19 cellular contexts compared by ENCODE assay signal in genomic region chr15:56035166-56035565, GRCh38.
"Had no signal": no experiment of that assay in that cellular context is flagged by ENCODE, and none has a peak within 500 bp of the region (broad histone marks: within the 10 kb centered on the region; RNA-seq: fewer than 3 reads in every experiment).

No MANE protein-coding gene starts in this region.

- DNase-seq: colonic mucosa; cortex of kidney; effector CD8-positive, alpha-beta T cell; esophagus squamous epithelium; foreskin fibroblast; foreskin melanocyte; gastrocnemius medialis; glutamatergic neuron; head of caudate nucleus; heart right ventricle; hippocampal formation; left cardiac atrium; left lung; left ventricle myocardium superior; lower lobe of right lung; mesenchymal stem cell; mucosa of descending colon had no signal

- H3K27me3 Mint-ChIP-seq: dendritic cell treated with granulocyte-macrophage colony-stimulating factor and Interleukin-4, amounts not matched to agents 40 ng/mL and 50 ng/mL, for 4 days had no signal

- H3K36me3 Mint-ChIP-seq: mesothelial cell of epicardium had no signal

- H3K9me3 ChIP-seq: colonic mucosa, esophagus squamous epithelium, gastrocnemius medialis, heart right ventricle, left lung, lower lobe of right lung, mucosa of descending colon had no signal

- H3K36me3 ChIP-seq: colonic mucosa, esophagus squamous epithelium, gastrocnemius medialis, heart right ventricle, left lung, lower lobe of right lung had no signal

- H3K27ac Mint-ChIP-seq: dendritic cell treated with granulocyte-macrophage colony-stimulating factor and Interleukin-4, amounts not matched to agents 40 ng/mL and 50 ng/mL, for 4 days had no signal

- H3K27me3 ChIP-seq: colonic mucosa, esophagus squamous epithelium, gastrocnemius medialis, heart right ventricle, left lung had no signal

- H3K4me3 Mint-ChIP-seq: dendritic cell treated with granulocyte-macrophage colony-stimulating factor and Interleukin-4, amounts not matched to agents 40 ng/mL and 50 ng/mL, for 4 days; mesothelial cell of epicardium had no signal

- H3K27ac ChIP-seq: colonic mucosa, esophagus squamous epithelium, gastrocnemius medialis, heart right ventricle, left lung, lower lobe of right lung had no signal

- H3K4me3 ChIP-seq: colonic mucosa, esophagus squamous epithelium, gastrocnemius medialis, heart right ventricle, left lung, lower lobe of right lung, mucosa of descending colon had no signal

- ATAC-seq: gastrocnemius medialis, heart right ventricle, left cardiac atrium, left lung, left ventricle myocardium superior, lower lobe of right lung, mucosa of descending colon had no signal

- H3K4me1 ChIP-seq: colonic mucosa, gastrocnemius medialis had no signal

- H3K9me3 Mint-ChIP-seq: dendritic cell treated with granulocyte-macrophage colony-stimulating factor and Interleukin-4, amounts not matched to agents 40 ng/mL and 50 ng/mL, for 4 days; mesothelial cell of epicardium had no signal
